ENCODE assay signal across 8 cellular contexts in the genomic region with DNA sequence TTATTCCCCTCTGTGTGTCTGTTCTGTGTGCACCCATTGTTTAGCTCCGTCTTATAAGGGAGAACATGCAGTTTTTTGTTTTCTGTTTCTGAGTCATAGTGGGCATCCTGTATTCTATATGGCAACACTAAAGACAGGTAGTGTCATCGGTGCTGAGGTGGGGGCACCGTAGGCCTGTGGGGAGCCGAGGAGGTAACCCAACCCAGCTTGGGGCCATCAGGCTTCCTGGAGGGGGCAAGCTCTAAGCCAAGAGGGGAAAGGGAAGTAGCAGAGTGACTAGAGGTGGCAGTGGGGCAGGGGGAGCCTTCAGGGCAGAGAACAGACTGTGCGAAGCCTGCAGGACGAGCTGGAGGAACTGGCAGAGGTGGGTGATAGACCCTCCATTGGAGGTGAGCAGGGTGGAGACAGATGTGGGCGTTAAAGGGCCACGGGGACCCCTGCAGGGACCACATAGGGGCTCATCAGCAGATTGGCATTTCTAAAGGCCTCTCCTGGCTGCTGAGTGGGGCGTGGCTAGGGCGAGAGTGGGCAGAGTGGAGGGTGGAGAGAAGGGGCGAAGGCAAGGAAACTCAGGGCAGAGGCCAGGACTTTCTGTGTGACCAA. TPM values are rescaled to one million over a fixed set of nuclear protein-coding genes. Genes with fewer than 3 reads are reported as not detected.
A peak's percentile ranks its signal among the peaks of the same experiment; 100 is the strongest.
DNase-seq lines count a peak whose midpoint lies in the region; ATAC-seq and TF ChIP-seq lines count a peak whose summit lies in the region.

No MANE protein-coding gene starts in this region.

- no peaks in the 10 kb centered on the region for H3K9me3 ChIP-seq in heart left ventricle

- H3K36me3 ChIP-seq in heart left ventricle: peaks cover 0 to 39% (median 14%) of the 10 kb centered on the region in 9 donors

- no peak for TF ChIP-seq CTCF in heart left ventricle (IDR thresholded peaks at IDR 0.05)

- H3K4me3 ChIP-seq in heart left ventricle: no peak overlapping the region

- H3K27ac ChIP-seq in heart left ventricle: peak overlapping the region in 1 of 12 donors; percentile 37

- no peaks in the 10 kb centered on the region for H3K27me3 ChIP-seq in heart left ventricle

- peak; percentile 21 for DNase-seq in activated CD8-positive, alpha-beta memory T cell treated with anti-CD3 and anti-CD28 coated beads, Interleukin-2, amount 50 U/mL, for 1 hour (ENCODE audit: extremely low read depth)
- peak; percentile 20 for DNase-seq in effector CD4-positive, alpha-beta T cell
- DNase-seq in stimulated activated naive CD8-positive, alpha-beta T cell treated with anti-CD3 and anti-CD28 coated beads, Interleukin-15, Interleukin-2, amounts not matched to agents 100 U/mL and 50 U/mL, for 24 hours: peak; percentile 67
- DNase-seq in kidney glomerular epithelial cell (lab: John Stamatoyannopoulos, UW): no peak
- DNase-seq in RPMI8226: no peak
- no peak for DNase-seq in heart left ventricle

- no peak for TF ChIP-seq POLR2A in heart left ventricle (IDR thresholded peaks at IDR 0.05)

- H3K4me1 ChIP-seq in heart left ventricle: peaks cover 0 to 3% (median 0%) of the 10 kb centered on the region in 12 donors

- 88 to 95% (median 92%) methylated on average over 11 of the region's 11 CpGs for WGBS in heart left ventricle, 4 donors

- intact Hi-C loops in heart left ventricle (cut with DNase I): no loop called here

- peak; percentile 46 for ATAC-seq in HG03342 (IDR thresholded peaks at IDR 0.05; ENCODE audit: unreplicated experiment)
- ATAC-seq in stimulated activated naive CD8-positive, alpha-beta T cell treated with anti-CD3 and anti-CD28 coated beads, Interleukin-15, Interleukin-2, amounts not matched to agents 100 U/mL and 50 U/mL, for 24 hours: peak; percentile 77
- no peak for ATAC-seq in heart left ventricle
- no peak for ATAC-seq in HG03280 (IDR thresholded peaks at IDR 0.05; ENCODE audit: unreplicated experiment)

RNA-seq across cellular contexts. Expression of a gene that starts 36.5 kb away (rescaled TPM):
- total RNA-seq in heart left ventricle: 10 to 100 TPM in 6 of 9 donors, 1 to 10 TPM in 3; 7.2 to 23.6 (median 11.9) TPM
- 10 to 100 TPM; 18.8 to 20.4 TPM for polyA plus RNA-seq in heart left ventricle

RNA-seq across cellular contexts. Expression of a gene that starts 57.0 kb away (rescaled TPM):
- total RNA-seq in heart left ventricle: 10 to 100 TPM; 48.8 to 71.9 (median 65.8) TPM
- 10 to 100 TPM; 37.8 to 74.6 TPM for polyA plus RNA-seq in heart left ventricle

RNA-seq across cellular contexts. Expression of a gene that starts 57.2 kb away (rescaled TPM):
- total RNA-seq in heart left ventricle: 10 to 100 TPM; 13.4 to 22.9 (median 17.1) TPM
- 10 to 100 TPM in 1 of 2 donors, 1 to 10 TPM in 1; 5.4 to 22.2 TPM for polyA plus RNA-seq in heart left ventricle

Comparison
In these comparisons a context has a peak if more than half of its experiments do, and no peak if none do; other contexts are left out.
1. ATAC-seq: peak in HG03342 (single experiment) and stimulated activated naive CD8-positive, alpha-beta T cell treated with anti-CD3 and anti-CD28 coated beads, Interleukin-15, Interleukin-2, amounts not matched to agents 100 U/mL and 50 U/mL, for 24 hours (single experiment); none in heart left ventricle (0 of 4) and HG03280 (single experiment).
2. DNase-seq: peak in activated CD8-positive, alpha-beta memory T cell treated with anti-CD3 and anti-CD28 coated beads, Interleukin-2, amount 50 U/mL, for 1 hour (single experiment), effector CD4-positive, alpha-beta T cell (single experiment) and stimulated activated naive CD8-positive, alpha-beta T cell treated with anti-CD3 and anti-CD28 coated beads, Interleukin-15, Interleukin-2, amounts not matched to agents 100 U/mL and 50 U/mL, for 24 hours (single experiment); none in kidney glomerular epithelial cell (single experiment), RPMI8226 (single experiment) and heart left ventricle (0 of 5).